In genomic region chr3:7610634-7611033, GRCh38 we compare ENCODE assay signal across 36 cellular contexts.
"Had no signal": no experiment of that assay in that cellular context is flagged by ENCODE, and none has a peak within 500 bp of the region (broad histone marks: within the 10 kb centered on the region; RNA-seq: fewer than 3 reads in every experiment).

No MANE protein-coding gene starts in this region.

- H3K9me3 Mint-ChIP-seq: activated B cell treated with CpG ODN at 0.5 μM for 24 hours; activated CD4-positive, alpha-beta memory T cell treated with anti-CD3 and anti-CD28 coated beads for 36 hours; activated CD4-positive, alpha-beta T cell treated with anti-CD3 and anti-CD28 coated beads, Interleukin-2, amount 10 ng/mL, durations not matched to agents 24 days and 14 days; activated CD8-positive, alpha-beta T cell treated with anti-CD3 and anti-CD28 coated beads for 36 hours; activated naive CD4-positive, alpha-beta T cell treated with anti-CD3 and anti-CD28 coated beads for 36 hours; activated naive CD4-positive, alpha-beta T cell treated with anti-CD3 and anti-CD28 coated beads, Interleukin-2, amount 50 U/mL, for 72 hours; activated T-cell treated with anti-CD3 and anti-CD28 coated beads, Interleukin-2, amount 50 U/mL, for 4 hours; activated T-helper 1 cell treated with anti-CD3 and anti-CD28 coated beads, Interleukin-12 subunit alpha, Interleukin-12 subunit beta, Interleukin-2, Interleukin-4 antibody, amounts not matched to agents 30 ng/mL and 10 ng/mL and 1 ng/mL, durations not matched to agents 14 hours and 24 hours and 36 hours; activated T-helper 17 cell treated with anti-CD3 and anti-CD28 coated beads, Interleukin-2, amount 50 U/mL, for 72 hours; T-helper 1 cell treated with Interleukin-12 subunit alpha and Interleukin-12 subunit beta and Interleukin-4 antibody, amounts not matched to agents 30 μg/mL and 1 μg/mL, for 36 hours; T-helper 2 cell treated with Interferon-gamma antibody and Interleukin-4, amounts not matched to agents 5 μg/mL and 100 μg/mL, for 36 hours had no signal

- H3K27ac ChIP-seq: adrenal gland, body of pancreas, brain microvascular endothelial cell, breast epithelium, VCaP had no signal

- ATAC-seq: activated CD8-positive, alpha-beta T cell treated with anti-CD3 and anti-CD28 coated beads for 36 hours; activated naive CD4-positive, alpha-beta T cell treated with anti-CD3 and anti-CD28 coated beads, Interleukin-2, amount 50 U/mL, for 72 hours; activated T-cell treated with anti-CD3 and anti-CD28 coated beads, Interleukin-2, amount 50 U/mL, for 4 hours; activated T-cell treated with anti-CD3 and anti-CD28 coated beads, Interleukin-2, amount 50 U/mL, for 72 hours; activated T-helper 17 cell treated with anti-CD3 and anti-CD28 coated beads, Interleukin-2, amount 50 U/mL, for 72 hours; body of pancreas had no signal

- H3K4me1 Mint-ChIP-seq: activated B cell treated with CpG ODN at 0.5 μM for 24 hours; activated CD4-positive, alpha-beta T cell treated with anti-CD3 and anti-CD28 coated beads, Interleukin-2, amount 10 ng/mL, durations not matched to agents 24 days and 14 days; activated naive CD8-positive, alpha-beta T cell treated with anti-CD3 and anti-CD28 coated beads for 36 hours; activated T-helper 17 cell treated with anti-CD3 and anti-CD28 coated beads, Interleukin-2, amount 50 U/mL, for 72 hours had no signal

- H3K9me3 ChIP-seq: adrenal gland, body of pancreas, breast epithelium had no signal

- H3K27ac Mint-ChIP-seq: activated B cell treated with CpG ODN at 0.5 μM for 24 hours; activated CD4-positive, alpha-beta memory T cell treated with anti-CD3 and anti-CD28 coated beads for 36 hours; activated CD4-positive, alpha-beta T cell treated with anti-CD3 and anti-CD28 coated beads, Interleukin-2, amount 10 ng/mL, durations not matched to agents 24 days and 14 days; activated CD8-positive, alpha-beta T cell treated with anti-CD3 and anti-CD28 coated beads for 36 hours; activated naive CD4-positive, alpha-beta T cell treated with anti-CD3 and anti-CD28 coated beads for 36 hours; activated naive CD4-positive, alpha-beta T cell treated with anti-CD3 and anti-CD28 coated beads, Interleukin-2, amount 50 U/mL, for 72 hours; activated naive CD8-positive, alpha-beta T cell treated with anti-CD3 and anti-CD28 coated beads for 36 hours; activated T-cell treated with anti-CD3 and anti-CD28 coated beads, Interleukin-2, amount 50 U/mL, for 72 hours; activated T-helper 1 cell treated with anti-CD3 and anti-CD28 coated beads, Interleukin-12 subunit alpha, Interleukin-12 subunit beta, Interleukin-2, Interleukin-4 antibody, amounts not matched to agents 30 ng/mL and 10 ng/mL and 1 ng/mL, durations not matched to agents 14 hours and 24 hours and 36 hours; activated T-helper 17 cell treated with anti-CD3 and anti-CD28 coated beads, Interleukin-2, amount 50 U/mL, for 72 hours; T-helper 1 cell treated with Interleukin-12 subunit alpha and Interleukin-12 subunit beta and Interleukin-4 antibody, amounts not matched to agents 30 μg/mL and 1 μg/mL, for 36 hours; T-helper 2 cell treated with Interferon-gamma antibody and Interleukin-4, amounts not matched to agents 5 μg/mL and 100 μg/mL, for 36 hours had no signal

- FAIRE-seq: astrocyte, TTC549 had no signal

- H3K36me3 Mint-ChIP-seq: activated CD4-positive, alpha-beta memory T cell treated with anti-CD3 and anti-CD28 coated beads for 36 hours; activated naive CD4-positive, alpha-beta T cell treated with anti-CD3 and anti-CD28 coated beads, Interleukin-2, amount 50 U/mL, for 72 hours; activated naive CD8-positive, alpha-beta T cell treated with anti-CD3 and anti-CD28 coated beads for 36 hours had no signal

- DNase-seq: activated B cell treated with CpG ODN at 0.5 μM for 24 hours; activated CD4-positive, alpha-beta memory T cell treated with anti-CD3 and anti-CD28 coated beads for 36 hours; activated CD4-positive, alpha-beta T cell treated with anti-CD3 and anti-CD28 coated beads for 4 hours; activated CD4-positive, alpha-beta T cell treated with anti-CD3 and anti-CD28 coated beads, Interleukin-2, amount 10 ng/mL, durations not matched to agents 24 days and 14 days; activated CD4-positive, alpha-beta T cell treated with anti-CD3 and anti-CD28 coated beads, Interleukin-2, amount 50 U/mL, for 1 hour; activated CD4-positive, alpha-beta T cell treated with anti-CD3 and anti-CD28 coated beads, Interleukin-2, amount 50 U/mL, for 4 hours; activated CD4-positive, CD25-positive, alpha-beta regulatory T cell treated with anti-CD3 and anti-CD28 coated beads, Interleukin-2, amount 50 U/mL, for 72 hours; activated CD8-positive, alpha-beta memory T cell treated with anti-CD3 and anti-CD28 coated beads, Interleukin-2, amount 50 U/mL, for 4 hours; activated CD8-positive, alpha-beta T cell treated with anti-CD3 and anti-CD28 coated beads for 36 hours; activated effector memory CD4-positive, alpha-beta T cell treated with anti-CD3 and anti-CD28 coated beads, Interleukin-2, amount 50 U/mL, for 16 hours; activated gamma-delta T cell treated with Interleukin-2 at 50 U/mL for 16 hours; activated naive CD4-positive, alpha-beta T cell; activated naive CD4-positive, alpha-beta T cell treated with anti-CD3 and anti-CD28 coated beads for 36 hours; activated naive CD4-positive, alpha-beta T cell treated with anti-CD3 and anti-CD28 coated beads, Interleukin-2, amount 50 U/mL, for 16 hours; activated naive CD8-positive, alpha-beta T cell treated with anti-CD3 and anti-CD28 coated beads for 36 hours; activated T-cell treated with anti-CD3 and anti-CD28 coated beads for 4 hours; activated T-cell treated with anti-CD3 and anti-CD28 coated beads, Interleukin-2, amount 50 U/mL, for 1 hour; activated T-cell treated with anti-CD3 and anti-CD28 coated beads, Interleukin-2, amount 50 U/mL, for 4 hours; activated T-cell treated with anti-CD3 and anti-CD28 coated beads, Interleukin-2, amount 50 U/mL, for 72 hours; adrenal gland; amniotic stem cell; aorta; body of pancreas; brain microvascular endothelial cell; central memory CD4-positive, alpha-beta T cell; T-helper 2 cell; T-helper 9 cell had no signal

- H3K36me3 ChIP-seq: adrenal gland, brain microvascular endothelial cell, breast epithelium had no signal

- H3K4me3 ChIP-seq: adrenal gland, body of pancreas, breast epithelium had no signal

- H3K27me3 Mint-ChIP-seq: activated B cell treated with CpG ODN at 0.5 μM for 24 hours; activated CD4-positive, alpha-beta memory T cell treated with anti-CD3 and anti-CD28 coated beads for 36 hours; activated CD4-positive, alpha-beta T cell treated with anti-CD3 and anti-CD28 coated beads, Interleukin-2, amount 10 ng/mL, durations not matched to agents 24 days and 14 days; activated CD8-positive, alpha-beta T cell treated with anti-CD3 and anti-CD28 coated beads for 36 hours; activated naive CD8-positive, alpha-beta T cell treated with anti-CD3 and anti-CD28 coated beads for 36 hours had no signal

- H3K27me3 ChIP-seq: adrenal gland, body of pancreas, brain microvascular endothelial cell, breast epithelium had no signal

- H3K4me3 Mint-ChIP-seq: activated B cell treated with CpG ODN at 0.5 μM for 24 hours; activated CD4-positive, alpha-beta memory T cell treated with anti-CD3 and anti-CD28 coated beads for 36 hours; activated CD4-positive, alpha-beta T cell treated with anti-CD3 and anti-CD28 coated beads, Interleukin-2, amount 10 ng/mL, durations not matched to agents 24 days and 14 days; activated CD8-positive, alpha-beta T cell treated with anti-CD3 and anti-CD28 coated beads for 36 hours; activated naive CD4-positive, alpha-beta T cell treated with anti-CD3 and anti-CD28 coated beads for 36 hours; activated naive CD8-positive, alpha-beta T cell treated with anti-CD3 and anti-CD28 coated beads for 36 hours; activated T-cell treated with anti-CD3 and anti-CD28 coated beads, Interleukin-2, amount 50 U/mL, for 4 hours; activated T-cell treated with anti-CD3 and anti-CD28 coated beads, Interleukin-2, amount 50 U/mL, for 72 hours; activated T-helper 1 cell treated with anti-CD3 and anti-CD28 coated beads, Interleukin-12 subunit alpha, Interleukin-12 subunit beta, Interleukin-2, Interleukin-4 antibody, amounts not matched to agents 30 ng/mL and 10 ng/mL and 1 ng/mL, durations not matched to agents 14 hours and 24 hours and 36 hours; activated T-helper 17 cell treated with anti-CD3 and anti-CD28 coated beads, Interleukin-2, amount 50 U/mL, for 72 hours; T-helper 1 cell treated with Interleukin-12 subunit alpha and Interleukin-12 subunit beta and Interleukin-4 antibody, amounts not matched to agents 30 μg/mL and 1 μg/mL, for 36 hours; T-helper 2 cell treated with Interferon-gamma antibody and Interleukin-4, amounts not matched to agents 5 μg/mL and 100 μg/mL, for 36 hours had no signal

- H3K4me1 ChIP-seq: adrenal gland, body of pancreas, breast epithelium had no signal
